ENCODE assay signal across 16 cellular contexts in genomic region chr2:226307440-226308365, GRCh38.
"Had no signal": no experiment of that assay in that cellular context is flagged by ENCODE, and none has a peak within 500 bp of the region (broad histone marks: within the 10 kb centered on the region; RNA-seq: fewer than 3 reads in every experiment).

No MANE protein-coding gene starts in this region.

- H3K27ac Mint-ChIP-seq: activated CD4-positive, alpha-beta T cell treated with anti-CD3 and anti-CD28 coated beads, Interleukin-2, amount 10 ng/mL, durations not matched to agents 7 days and 5 days; activated T-helper 1 cell treated with anti-CD3 and anti-CD28 coated beads, Interleukin-12 subunit alpha, Interleukin-12 subunit beta, Interleukin-2, Interleukin-4 antibody, amounts not matched to agents 30 ng/mL and 10 ng/mL and 1 ng/mL, durations not matched to agents 14 hours and 24 hours and 36 hours had no signal

- H3K27me3 ChIP-seq: brain microvascular endothelial cell, tibial nerve had no signal

- H3K9me3 ChIP-seq: tibial nerve had no signal

- H3K4me3 ChIP-seq: lung, tibial nerve had no signal

- H3K36me3 ChIP-seq: brain microvascular endothelial cell, tibial nerve had no signal

- H3K27ac ChIP-seq: brain microvascular endothelial cell, tibial nerve had no signal

- H3K4me1 ChIP-seq: tibial nerve had no signal

- H3K9me3 Mint-ChIP-seq: activated CD4-positive, alpha-beta T cell treated with anti-CD3 and anti-CD28 coated beads, Interleukin-2, amount 10 ng/mL, durations not matched to agents 7 days and 5 days; activated T-helper 1 cell treated with anti-CD3 and anti-CD28 coated beads, Interleukin-12 subunit alpha, Interleukin-12 subunit beta, Interleukin-2, Interleukin-4 antibody, amounts not matched to agents 30 ng/mL and 10 ng/mL and 1 ng/mL, durations not matched to agents 14 hours and 24 hours and 36 hours had no signal

- DNase-seq: activated CD4-positive, alpha-beta T cell treated with anti-CD3 and anti-CD28 coated beads, Interleukin-2, amount 10 ng/mL, durations not matched to agents 7 days and 5 days; activated CD8-positive, alpha-beta memory T cell treated with anti-CD3 and anti-CD28 coated beads for 24 hours; activated naive CD4-positive, alpha-beta T cell treated with Interleukin-2 at 50 U/mL for 16 hours; anterior cingulate cortex; brain microvascular endothelial cell; cortex of kidney; effector CD4-positive, alpha-beta T cell; foreskin fibroblast; hypothalamus; midbrain; stimulated activated CD4-positive, alpha-beta T cell treated with anti-CD3 and anti-CD28 coated beads, Interleukin-2, amount 100 ng/mL, for 48 hours; stimulated activated naive CD4-positive, alpha-beta T cell had no signal

- FAIRE-seq: endothelial cell of umbilical vein had no signal

- H3K4me3 Mint-ChIP-seq: activated CD4-positive, alpha-beta T cell treated with anti-CD3 and anti-CD28 coated beads, Interleukin-2, amount 10 ng/mL, durations not matched to agents 7 days and 5 days; activated T-helper 1 cell treated with anti-CD3 and anti-CD28 coated beads, Interleukin-12 subunit alpha, Interleukin-12 subunit beta, Interleukin-2, Interleukin-4 antibody, amounts not matched to agents 30 ng/mL and 10 ng/mL and 1 ng/mL, durations not matched to agents 14 hours and 24 hours and 36 hours had no signal

- H3K4me1 Mint-ChIP-seq: activated CD4-positive, alpha-beta T cell treated with anti-CD3 and anti-CD28 coated beads, Interleukin-2, amount 10 ng/mL, durations not matched to agents 7 days and 5 days had no signal
